In the genomic region with DNA sequence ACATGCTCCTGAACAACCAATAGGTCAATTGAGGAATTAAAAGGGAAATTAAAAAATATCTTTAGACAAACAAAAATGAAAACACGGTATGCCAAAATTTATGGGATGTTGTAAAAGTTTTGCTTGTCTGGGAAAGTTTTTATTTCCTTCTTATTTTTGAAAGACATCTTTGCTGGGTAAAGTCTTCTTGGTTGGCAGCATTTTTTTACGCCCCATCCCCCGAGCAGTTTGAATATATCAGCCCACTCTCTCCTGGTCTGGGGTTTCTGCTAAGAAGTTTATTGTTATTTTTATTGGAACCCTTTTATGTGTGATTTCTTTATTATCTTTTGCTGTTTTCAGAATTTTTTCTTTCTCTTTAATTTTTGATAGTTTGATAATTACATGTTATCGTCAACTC, we compare ENCODE assay signal across 21 cellular contexts. TPM values are rescaled to one million over a fixed set of nuclear protein-coding genes. Genes with fewer than 3 reads are reported as not detected.
DNase-seq lines count a peak whose midpoint lies in the region; ATAC-seq, FAIRE-seq and TF ChIP-seq lines count a peak whose summit lies in the region.
"Had no signal": no experiment of that assay in that cellular context is flagged by ENCODE, and none has a peak within 500 bp of the region (broad histone marks: within the 10 kb centered on the region; RNA-seq: fewer than 3 reads in every experiment).

No MANE protein-coding gene starts in this region.

- no peak overlapping the region for H3K27ac ChIP-seq in HepG2 (ENCODE audit: extremely low read length, insufficient read depth, low read length)
- no peak overlapping the region for H3K27ac ChIP-seq in right lobe of liver
- no peak overlapping the region for H3K27ac ChIP-seq in endodermal cell (ENCODE audit: low read depth, low read length)
- no peak overlapping the region for H3K27ac ChIP-seq in small intestine (ENCODE audit: low read depth in 1 of 2, low read length in 1 of 2)
- H3K27ac ChIP-seq: 22Rv1; A549; BLaER1 treated with 17β-estradiol and CSF1 and Interleukin-3, amounts not matched to agents 10 nM and 100 nM; C4-2B had no signal

- intact Hi-C loops in HepG2 (cut with micrococcal nuclease; ENCODE audit: unreplicated experiment), result no loop called here
- intact Hi-C loops in right lobe of liver (cut with DNase I), result no loop called here

- H3K4me2 ChIP-seq in HepG2 (ENCODE audit: low read depth, low read length), result no peak overlapping the region
- H3K4me2 ChIP-seq: A549 had no signal

- H3K36me3 Mint-ChIP-seq in endodermal cell (ENCODE audit: low read depth), result peaks cover 22% of the 10 kb centered on the region

- TF ChIP-seq CTCF in HepG2 (CRISPR knock-in tag; IDR thresholded peaks at IDR 0.05) (no peak), right lobe of liver (IDR thresholded peaks at IDR 0.05) (no peak), endodermal cell (conservative IDR thresholded peaks at IDR 0.05) (no peak)

- H3K27ac Mint-ChIP-seq in endodermal cell, result no peak overlapping the region
- H3K27ac Mint-ChIP-seq: B cell; CD8-positive, alpha-beta T cell had no signal

- H3K9me3 Mint-ChIP-seq in endodermal cell, result peaks cover 47% of the 10 kb centered on the region

- in situ Hi-C loops in HepG2 (cut with HindIII; ENCODE audit: extremely low pct_ligation_motif_present, low pct_unique_long_range_greater_than_20kb), result loop anchor here (25.0 kb wide), 2 partner anchors 469 to 731 kb away; no protein-coding TSS in a partner anchor

- BruUV-seq in HepG2 (replicated peaks; lab: Mats Ljungman, UMichigan), result no TSS peak

- TF ChIP-seq POLR2A in HepG2 (IDR thresholded peaks at IDR 0.05; ENCODE audit: insufficient read depth in 1 of 2, low read depth in 2 of 2, low read length in 2 of 2) (no peak), right lobe of liver (IDR thresholded peaks at IDR 0.05) (no peak)

- CTCF ChIA-PET in HepG2 (lab: Yijun Ruan, JAX; ENCODE audit: low intra/inter-chr PET ratio, low total read pairs), result no interaction called here

- H4K20me1 ChIP-seq in HepG2 (ENCODE audit: insufficient read depth, low read length), result no peaks in the 10 kb centered on the region
- H4K20me1 ChIP-seq: BLaER1 treated with 17β-estradiol and CSF1 and Interleukin-3, amounts not matched to agents 10 nM and 100 nM had no signal

- POLR2A ChIA-PET in HepG2 (lab: Yijun Ruan, JAX), result no interaction called here

- H2AFZ ChIP-seq in HepG2 (ENCODE audit: low read length), result no peak overlapping the region

- ATAC-seq in HepG2, result no peak
- ATAC-seq in right lobe of liver, result no peak
- no peak for ATAC-seq in HG03097 (IDR thresholded peaks at IDR 0.05; ENCODE audit: low FRiP score, unreplicated experiment)
- ATAC-seq in HG02973 (IDR thresholded peaks at IDR 0.05; ENCODE audit: unreplicated experiment), result no peak
- ATAC-seq: A549; CD8-positive, alpha-beta T cell had no signal

- no peak overlapping the region for H3K4me3 ChIP-seq in HepG2 (replicated peaks in 1 of 3; ENCODE audit: insufficient read depth in 1 of 3, low read depth in 2 of 3, low read length in 3 of 3)
- H3K4me3 ChIP-seq in right lobe of liver, result no peak overlapping the region
- peak overlapping the region; percentile 8 for H3K4me3 ChIP-seq in adipocyte (ENCODE audit: low read length)
- peak overlapping the region; percentile 30 for H3K4me3 ChIP-seq in endodermal cell (ENCODE audit: low read length)
- no peak overlapping the region for H3K4me3 ChIP-seq in small intestine (ENCODE audit: low read depth in 1 of 2, low read length in 2 of 2)
- H3K4me3 ChIP-seq: A549 had no signal

- peaks cover 11% of the 10 kb centered on the region for H3K4me1 Mint-ChIP-seq in endodermal cell

- peaks cover 1% of the 10 kb centered on the region for H3K27me3 Mint-ChIP-seq in endodermal cell (ENCODE audit: insufficient read depth)
- H3K27me3 Mint-ChIP-seq: B cell; CD4-positive, alpha-beta T cell had no signal

- H3K9me3 ChIP-seq in HepG2 (ENCODE audit: low read length), result peaks cover 18% of the 10 kb centered on the region; the same call in 1 of the 2 replicates
- H3K9me3 ChIP-seq in right lobe of liver, result peaks cover 0 to 4% (median 0%) of the 10 kb centered on the region in 4 donors
- H3K9me3 ChIP-seq in adipocyte (ENCODE audit: control insufficient read depth, low read length), result peaks cover 14% of the 10 kb centered on the region
- peaks cover 49% of the 10 kb centered on the region for H3K9me3 ChIP-seq in endodermal cell (ENCODE audit: control insufficient read depth, low read length)
- no peaks in the 10 kb centered on the region for H3K9me3 ChIP-seq in small intestine (ENCODE audit: control insufficient read depth, low read depth)

- no peaks in the 10 kb centered on the region for H3K79me2 ChIP-seq in HepG2 (ENCODE audit: insufficient read depth, low read length)

- FAIRE-seq in HepG2 (lab: Jason Lieb, UNC), result no peak
- peak; percentile 72 for FAIRE-seq in small intestine (lab: Jason Lieb, UNC)
- FAIRE-seq: A549, GM19239 had no signal

- WGBS in HepG2 (ENCODE audit: low lambda C conversion rate), result 97% methylated on average over 4 of the region's 4 CpGs
- 96% methylated on average over 4 of the region's 4 CpGs for WGBS in right lobe of liver (ENCODE audit: insufficient coverage, low coverage, low lambda C conversion rate, missing lambda C conversion rate)
- 97% methylated on average over 3 of the region's 4 CpGs; no CpG with 5 or more reads in 1 of the 2 experiments for WGBS in endodermal cell (ENCODE audit: insufficient coverage in 1 of 2, insufficient read length in 1 of 2), 2 experiments
- 96 to 99% (median 98%) methylated on average over 4 of the region's 4 CpGs for WGBS in small intestine, 3 donors

- DNase-seq in HepG2 (ENCODE audit: low spot score), result no peak
- no peak for DNase-seq in right lobe of liver
- no peak for DNase-seq in adipocyte (ENCODE audit: low read depth)
- DNase-seq in endodermal cell, result no peak
- no peak for DNase-seq in small intestine
- no peak for DNase-seq in stimulated activated CD4-positive, alpha-beta T cell treated with anti-CD3 and anti-CD28 coated beads, Interleukin-2, amount 100 ng/mL, for 48 hours
- DNase-seq: AML-193; Caco-2; Calu3; CD4-positive, alpha-beta T cell; CD8-positive, alpha-beta T cell; DMS79 treated with DMSO at 0.1 percent for 48 hours; GDM1 had no signal

- no peak overlapping the region for H3K4me3 Mint-ChIP-seq in endodermal cell
- H3K4me3 Mint-ChIP-seq: CD8-positive, alpha-beta T cell had no signal

- no peaks in the 10 kb centered on the region for H3K27me3 ChIP-seq in HepG2 (ENCODE audit: control insufficient read depth in 1 of 2, insufficient read depth in 2 of 2, low read length in 2 of 2)
- no peaks in the 10 kb centered on the region for H3K27me3 ChIP-seq in right lobe of liver
- H3K27me3 ChIP-seq in adipocyte (replicated peaks; ENCODE audit: control insufficient read depth, insufficient read depth, low read length), result no peaks in the 10 kb centered on the region
- H3K27me3 ChIP-seq in endodermal cell (ENCODE audit: control insufficient read depth, insufficient read depth, low read length, poor library complexity, severe bottlenecking), result no peaks in the 10 kb centered on the region
- no peaks in the 10 kb centered on the region for H3K27me3 ChIP-seq in small intestine (ENCODE audit: control insufficient read depth in 2 of 2, insufficient read depth in 2 of 2, low read length in 2 of 2)
- H3K27me3 ChIP-seq: BLaER1 treated with 17β-estradiol and CSF1 and Interleukin-3, amounts not matched to agents 10 nM and 100 nM had no signal

- no peaks in the 10 kb centered on the region for H3K36me3 ChIP-seq in HepG2 (replicated peaks in 1 of 2; ENCODE audit: control insufficient read depth in 1 of 2, insufficient read depth in 2 of 2, low read length in 2 of 2)
- H3K36me3 ChIP-seq in right lobe of liver, result no peaks in the 10 kb centered on the region
- no peaks in the 10 kb centered on the region for H3K36me3 ChIP-seq in adipocyte (ENCODE audit: control insufficient read depth, insufficient read depth, low read length, severe bottlenecking)
- H3K36me3 ChIP-seq in endodermal cell (ENCODE audit: control insufficient read depth, insufficient read depth, low read length), result no peaks in the 10 kb centered on the region
- no peaks in the 10 kb centered on the region for H3K36me3 ChIP-seq in small intestine (ENCODE audit: control insufficient read depth in 2 of 2, insufficient read depth in 2 of 2, low read length in 2 of 2)

- no peak for TF ChIP-seq RAD21 in HepG2 (CRISPR knock-in tag; IDR thresholded peaks at IDR 0.05)

- H3K4me1 ChIP-seq in HepG2 (ENCODE audit: insufficient read depth, low read length) (peaks cover 12% of the 10 kb centered on the region), right lobe of liver (no peaks in the 10 kb centered on the region), adipocyte (ENCODE audit: control insufficient read depth, insufficient read depth, low read length) (peaks cover 31% of the 10 kb centered on the region), endodermal cell (ENCODE audit: control insufficient read depth, insufficient read depth, low read length) (peaks cover 5% of the 10 kb centered on the region), small intestine (ENCODE audit: control insufficient read depth in 2 of 2, insufficient read depth in 1 of 2, low read depth in 1 of 2, low read length in 1 of 2) (peaks cover 0 to 3% of the 10 kb centered on the region in 2 donors)

- H3K9ac ChIP-seq in HepG2 (ENCODE audit: insufficient read depth, low read depth, low read length), result no peak overlapping the region
- no peak overlapping the region for H3K9ac ChIP-seq in adipocyte (ENCODE audit: low read length)
- no peak overlapping the region for H3K9ac ChIP-seq in endodermal cell (ENCODE audit: extremely low read depth, low read length, poor library complexity, severe bottlenecking)
- H3K9ac ChIP-seq: BLaER1 treated with 17β-estradiol and CSF1 and Interleukin-3, amounts not matched to agents 10 nM and 100 nM had no signal

- TF ChIP-seq EP300 in HepG2 (IDR thresholded peaks at IDR 0.05; ENCODE audit: low read depth in 2 of 2, low read length in 2 of 2) (no peak), HepG2 (CRISPR knock-in tag; IDR thresholded peaks at IDR 0.05; ENCODE audit: borderline replicate concordance) (no peak)

RNA-seq across cellular contexts. Expression of gene XRCC4, which starts 16.3 kb away (rescaled TPM):
- total RNA-seq in HepG2 (2016; rRNA removed; fragmentation: Illumina TruSeq; extraction: Trizol) (12.6 and 21.8 TPM in 2 replicates), right lobe of liver (1 to 10 TPM; 1.6 to 4.8 (median 2.5) TPM), endodermal cell (10 to 100 TPM; 10.6 to 17.3 TPM)
- 3.6 and 3.7 TPM in 2 replicates for total RNA-seq in HepG2 (2016; cell fraction: cytosol; rRNA removed; fragmentation: Illumina TruSeq; extraction: Trizol; ENCODE audit: low read depth)
- 13.0 and 21.9 TPM in 2 replicates for total RNA-seq in HepG2 (2016; cell fraction: insoluble cytoplasmic fraction; rRNA removed; fragmentation: Illumina TruSeq; extraction: Trizol)
- total RNA-seq in HepG2 (2016; cell fraction: membrane; rRNA removed; fragmentation: Illumina TruSeq; extraction: Trizol), result 4.2 and 5.0 TPM in 2 replicates
- total RNA-seq in HepG2 (2016; cell fraction: nucleus; rRNA removed; fragmentation: Illumina TruSeq; extraction: Trizol), result 15.2 and 16.2 TPM in 2 replicates
- polyA plus RNA-seq in HepG2 (2011; rRNA removed) (2.0 and 2.8 TPM in 2 replicates), small intestine (10 to 100 TPM in 2 of 3 donors, 1 to 10 TPM in 1; 9.2 to 12.4 (median 12.4) TPM)
- polyA plus RNA-seq in HepG2 (2011; cell fraction: cytosol; rRNA removed), result 0.98 and 1.6 TPM in 2 replicates
- polyA plus RNA-seq in HepG2 (2011; cell fraction: nucleus; rRNA removed), result 0.58 and 0.66 TPM in 2 replicates
- 3.8 and 6.4 TPM in 2 replicates for polyA plus RNA-seq in HepG2 (2012)
- 1.5 and 1.9 TPM in 2 replicates for polyA plus RNA-seq in HepG2 (2016; cell fraction: cytosol; fragmentation: Illumina TruSeq; extraction: Trizol; ENCODE audit: low read depth)
- 17.3 and 22.9 TPM in 2 replicates for polyA plus RNA-seq in HepG2 (2016; cell fraction: insoluble cytoplasmic fraction; fragmentation: Illumina TruSeq; extraction: Trizol; ENCODE audit: low read depth)
- 2.8 and 2.9 TPM in 2 replicates for polyA plus RNA-seq in HepG2 (2016; cell fraction: membrane; fragmentation: Illumina TruSeq; extraction: Trizol; ENCODE audit: low read depth)
- 6.1 TPM in 2 replicates for polyA plus RNA-seq in HepG2 (2016; cell fraction: nucleus; fragmentation: Illumina TruSeq; extraction: Trizol; ENCODE audit: insufficient read depth, low read depth)
- 0.46 and 1.4 TPM in 2 replicates for polyA minus RNA-seq in HepG2 (2011; rRNA and poly(A)+ RNA removed; ENCODE audit: low replicate concordance)
- 1.1 and 1.6 TPM in 2 replicates for polyA minus RNA-seq in HepG2 (2011; cell fraction: cytosol; rRNA and poly(A)+ RNA removed)
- 11.3 and 12.4 TPM in 2 replicates for polyA minus RNA-seq in HepG2 (2011; cell fraction: nucleus; rRNA and poly(A)+ RNA removed)
- 15.7 TPM for polyA plus RNA-seq in endodermal cell (2013, experiment 1 of 2)
- 15.4 TPM for polyA plus RNA-seq in endodermal cell (2013, experiment 2 of 2)

RNA-seq across cellular contexts. Expression of gene TMEM167A, which starts 16.5 kb away (rescaled TPM):
- total RNA-seq in HepG2 (2016; rRNA removed; fragmentation: Illumina TruSeq; extraction: Trizol), result 78.7 and 122 TPM in 2 replicates
- 56.0 and 68.4 TPM in 2 replicates for total RNA-seq in HepG2 (2016; cell fraction: cytosol; rRNA removed; fragmentation: Illumina TruSeq; extraction: Trizol; ENCODE audit: low read depth)
- 83.6 and 113 TPM in 2 replicates for total RNA-seq in HepG2 (2016; cell fraction: insoluble cytoplasmic fraction; rRNA removed; fragmentation: Illumina TruSeq; extraction: Trizol)
- 101 and 103 TPM in 2 replicates for total RNA-seq in HepG2 (2016; cell fraction: membrane; rRNA removed; fragmentation: Illumina TruSeq; extraction: Trizol)
- total RNA-seq in HepG2 (2016; cell fraction: nucleus; rRNA removed; fragmentation: Illumina TruSeq; extraction: Trizol), result 48.5 and 52.0 TPM in 2 replicates
- polyA plus RNA-seq in HepG2 (2011; rRNA removed), result 31.2 and 47.0 TPM in 2 replicates
- 14.8 and 24.3 TPM in 2 replicates for polyA plus RNA-seq in HepG2 (2011; cell fraction: cytosol; rRNA removed)
- 10.8 and 14.5 TPM in 2 replicates for polyA plus RNA-seq in HepG2 (2011; cell fraction: nucleus; rRNA removed)
- polyA plus RNA-seq in HepG2 (2012), result 51.1 and 68.1 TPM in 2 replicates
- polyA plus RNA-seq in HepG2 (2016; cell fraction: cytosol; fragmentation: Illumina TruSeq; extraction: Trizol; ENCODE audit: low read depth), result 124 and 160 TPM in 2 replicates
- 154 and 158 TPM in 2 replicates for polyA plus RNA-seq in HepG2 (2016; cell fraction: insoluble cytoplasmic fraction; fragmentation: Illumina TruSeq; extraction: Trizol; ENCODE audit: low read depth)
- polyA plus RNA-seq in HepG2 (2016; cell fraction: membrane; fragmentation: Illumina TruSeq; extraction: Trizol; ENCODE audit: low read depth), result 139 and 166 TPM in 2 replicates
- 110 and 111 TPM in 2 replicates for polyA plus RNA-seq in HepG2 (2016; cell fraction: nucleus; fragmentation: Illumina TruSeq; extraction: Trizol; ENCODE audit: insufficient read depth, low read depth)
- 10.9 and 15.7 TPM in 2 replicates for polyA minus RNA-seq in HepG2 (2011; rRNA and poly(A)+ RNA removed; ENCODE audit: low replicate concordance)
- polyA minus RNA-seq in HepG2 (2011; cell fraction: cytosol; rRNA and poly(A)+ RNA removed), result 18.0 and 21.0 TPM in 2 replicates
- polyA minus RNA-seq in HepG2 (2011; cell fraction: nucleus; rRNA and poly(A)+ RNA removed), result 49.2 and 65.1 TPM in 2 replicates
- 10 to 100 TPM; 22.4 to 48.4 (median 39.0) TPM for total RNA-seq in right lobe of liver
- 100 to 1,000 TPM; 124 to 134 TPM for total RNA-seq in endodermal cell
- polyA plus RNA-seq in endodermal cell (2013, experiment 1 of 2), result 91.9 TPM
- 87.5 TPM for polyA plus RNA-seq in endodermal cell (2013, experiment 2 of 2)
- 10 to 100 TPM; 35.9 to 46.1 (median 42.4) TPM for polyA plus RNA-seq in small intestine

Comparison
In these comparisons a context has a peak if more than half of its experiments do, and no peak if none do; other contexts are left out.
1. H3K4me3 ChIP-seq: peak in adipocyte (single experiment) and endodermal cell (single experiment); none in HepG2 (0 of 3), right lobe of liver (0 of 3) and small intestine (0 of 2).